ENCODE assay signal across 1 cellular context in the genomic region with DNA sequence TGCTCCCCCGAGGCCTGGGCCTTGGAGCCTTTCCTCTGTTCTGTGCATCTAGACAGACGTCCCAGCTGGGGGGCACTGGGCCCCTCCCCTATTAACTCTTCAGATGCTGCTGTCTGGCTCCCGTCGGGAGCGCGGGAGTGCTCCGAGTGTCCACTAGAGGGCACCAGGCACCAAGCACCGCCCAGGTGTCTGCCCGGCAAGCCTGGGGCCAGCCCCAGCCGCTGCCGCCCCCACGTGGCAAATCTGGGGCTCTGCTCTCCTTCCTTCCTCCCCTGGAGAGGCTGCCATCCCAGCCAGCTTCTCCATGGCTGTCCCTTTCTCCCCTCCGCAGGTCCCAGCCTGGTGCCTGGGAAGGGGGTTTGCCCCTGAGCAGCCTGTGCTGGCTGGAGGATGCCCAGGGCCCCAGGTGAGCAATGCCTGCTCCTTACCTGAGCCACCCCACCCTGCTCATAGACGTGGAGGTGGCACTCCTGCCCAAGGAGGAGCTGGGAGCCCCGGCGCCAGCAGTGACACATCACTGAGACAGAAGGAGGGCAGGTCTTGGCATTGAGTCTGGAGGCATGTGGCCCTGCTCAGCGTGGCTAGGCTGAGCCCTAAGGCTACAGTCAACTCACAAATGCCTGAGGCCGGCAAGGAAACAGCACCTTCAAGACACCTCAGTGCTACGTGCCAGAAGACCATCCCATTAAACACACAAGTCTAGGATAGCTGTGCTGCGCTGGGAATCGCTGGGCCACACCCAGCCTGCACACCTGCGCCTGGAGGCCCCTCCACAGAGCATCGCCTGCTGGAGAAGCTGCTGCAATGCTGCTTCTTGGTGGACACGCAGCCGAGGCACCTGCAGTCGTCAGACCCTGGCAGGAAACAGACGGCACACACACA.
A peak's percentile ranks its signal among the peaks of the same experiment; 100 is the strongest.
TF ChIP-seq lines count a peak whose summit lies in the region.

No MANE protein-coding gene starts in this region.

TF ChIP-seq in HepG2, 621 proteins besides CTCF, POLR2A, EP300 and RAD21 (continued from another document and continues in another):
- peak; percentile 64; the same call in 1 of the 2 replicates for TF ChIP-seq TFE3 (CRISPR knock-in tag; IDR thresholded peaks at IDR 0.05)
- TF ChIP-seq HCFC1 (IDR thresholded peaks at IDR 0.05; ENCODE audit: low read depth, low read length): peak; percentile 21; the same call in 1 of the 2 replicates
- TF ChIP-seq, protein P1, sequence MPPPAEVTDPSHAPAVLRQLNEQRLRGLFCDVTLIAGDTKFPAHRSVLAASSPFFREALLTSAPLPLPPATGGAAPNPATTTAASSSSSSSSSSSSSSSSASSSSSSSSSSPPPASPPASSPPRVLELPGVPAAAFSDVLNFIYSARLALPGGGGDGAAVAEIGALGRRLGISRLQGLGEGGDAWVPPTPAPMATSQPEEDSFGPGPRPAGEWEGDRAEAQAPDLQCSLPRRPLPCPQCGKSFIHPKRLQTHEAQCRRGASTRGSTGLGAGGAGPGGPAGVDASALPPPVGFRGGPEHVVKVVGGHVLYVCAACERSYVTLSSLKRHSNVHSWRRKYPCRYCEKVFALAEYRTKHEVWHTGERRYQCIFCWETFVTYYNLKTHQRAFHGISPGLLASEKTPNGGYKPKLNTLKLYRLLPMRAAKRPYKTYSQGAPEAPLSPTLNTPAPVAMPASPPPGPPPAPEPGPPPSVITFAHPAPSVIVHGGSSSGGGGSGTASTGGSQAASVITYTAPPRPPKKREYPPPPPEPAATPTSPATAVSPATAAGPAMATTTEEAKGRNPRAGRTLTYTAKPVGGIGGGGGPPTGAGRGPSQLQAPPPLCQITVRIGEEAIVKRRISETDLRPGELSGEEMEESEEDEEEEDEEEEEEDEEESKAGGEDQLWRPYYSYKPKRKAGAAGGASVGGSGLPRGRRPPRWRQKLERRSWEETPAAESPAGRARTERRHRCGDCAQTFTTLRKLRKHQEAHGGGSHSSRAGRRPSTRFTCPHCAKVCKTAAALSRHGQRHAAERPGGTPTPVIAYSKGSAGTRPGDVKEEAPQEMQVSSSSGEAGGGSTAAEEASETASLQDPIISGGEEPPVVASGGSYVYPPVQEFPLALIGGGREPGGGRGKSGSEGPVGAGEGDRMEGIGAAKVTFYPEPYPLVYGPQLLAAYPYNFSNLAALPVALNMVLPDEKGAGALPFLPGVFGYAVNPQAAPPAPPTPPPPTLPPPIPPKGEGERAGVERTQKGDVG (CRISPR knock-in tag; IDR thresholded peaks at IDR 0.05; ENCODE audit: borderline replicate concordance): 0 out of 2 replicates have a peak, but pooled peaks have one; percentile 15
- TF ChIP-seq ZSCAN9 (CRISPR knock-in tag; IDR thresholded peaks at IDR 0.05; ENCODE audit: borderline replicate concordance): 0 out of 2 replicates have a peak, but pooled peaks have one; percentile 70
- peak; percentile 33; the same call in 1 of the 2 replicates for TF ChIP-seq ZNF362 (CRISPR knock-in tag; IDR thresholded peaks at IDR 0.05; ENCODE audit: borderline replicate concordance)
- TF ChIP-seq ZNF580 (CRISPR knock-in tag; IDR thresholded peaks at IDR 0.05; ENCODE audit: borderline replicate concordance, low read depth): peak; percentile 97; the same call in 1 of the 2 replicates
- TF ChIP-seq ZNF605 (CRISPR knock-in tag; IDR thresholded peaks at IDR 0.05): no peak
- no peak; the same call in 1 of the 2 replicates for TF ChIP-seq ZBTB38 (CRISPR knock-in tag; IDR thresholded peaks at IDR 0.05)
- TF ChIP-seq ZNF557 (CRISPR knock-in tag; IDR thresholded peaks at IDR 0.05): no peak
- TF ChIP-seq U2AF1 (optimal IDR thresholded peaks at IDR 0.05; ENCODE audit: low read depth, low read length): peak; percentile 85
- peak; percentile 70; the same call in 1 of the 3 replicates for TF ChIP-seq MXI1 (IDR thresholded peaks at IDR 0.05; ENCODE audit: borderline replicate concordance, low read depth, low read length)
- TF ChIP-seq EEA1 (CRISPR knock-in tag; IDR thresholded peaks at IDR 0.05; ENCODE audit: borderline replicate concordance): peak; percentile 47; the same call in 1 of the 2 replicates
- TF ChIP-seq CAMTA2 (CRISPR knock-in tag; IDR thresholded peaks at IDR 0.05; ENCODE audit: borderline replicate concordance): no peak
- TF ChIP-seq, protein P2, sequence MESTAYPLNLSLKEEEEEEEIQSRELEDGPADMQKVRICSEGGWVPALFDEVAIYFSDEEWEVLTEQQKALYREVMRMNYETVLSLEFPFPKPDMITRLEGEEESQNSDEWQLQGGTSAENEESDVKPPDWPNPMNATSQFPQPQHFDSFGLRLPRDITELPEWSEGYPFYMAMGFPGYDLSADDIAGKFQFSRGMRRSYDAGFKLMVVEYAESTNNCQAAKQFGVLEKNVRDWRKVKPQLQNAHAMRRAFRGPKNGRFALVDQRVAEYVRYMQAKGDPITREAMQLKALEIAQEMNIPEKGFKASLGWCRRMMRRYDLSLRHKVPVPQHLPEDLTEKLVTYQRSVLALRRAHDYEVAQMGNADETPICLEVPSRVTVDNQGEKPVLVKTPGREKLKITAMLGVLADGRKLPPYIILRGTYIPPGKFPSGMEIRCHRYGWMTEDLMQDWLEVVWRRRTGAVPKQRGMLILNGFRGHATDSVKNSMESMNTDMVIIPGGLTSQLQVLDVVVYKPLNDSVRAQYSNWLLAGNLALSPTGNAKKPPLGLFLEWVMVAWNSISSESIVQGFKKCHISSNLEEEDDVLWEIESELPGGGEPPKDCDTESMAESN (CRISPR knock-in tag; conservative IDR thresholded peaks at IDR 0.05): peak; percentile 73; the same call in 1 of the 2 replicates
- TF ChIP-seq FOXK2 (IDR thresholded peaks at IDR 0.05): no peak
- TF ChIP-seq AGO1 (IDR thresholded peaks at IDR 0.05; ENCODE audit: low read depth, low read length, poor library complexity, severe bottlenecking): peak; percentile 71
- TF ChIP-seq MEIS2 (CRISPR knock-in tag; IDR thresholded peaks at IDR 0.05): peak; percentile 73; the same call in 1 of the 2 replicates
- TF ChIP-seq ZNF407 (CRISPR knock-in tag; IDR thresholded peaks at IDR 0.05; ENCODE audit: not compliant biosample characterization): no peak
- peak; percentile 87 for TF ChIP-seq PCBP1 (IDR thresholded peaks at IDR 0.05; ENCODE audit: borderline replicate concordance, low read depth, low read length)
- TF ChIP-seq ZNF558 (CRISPR knock-in tag; IDR thresholded peaks at IDR 0.05; ENCODE audit: borderline replicate concordance): no peak
- TF ChIP-seq, protein P3, sequence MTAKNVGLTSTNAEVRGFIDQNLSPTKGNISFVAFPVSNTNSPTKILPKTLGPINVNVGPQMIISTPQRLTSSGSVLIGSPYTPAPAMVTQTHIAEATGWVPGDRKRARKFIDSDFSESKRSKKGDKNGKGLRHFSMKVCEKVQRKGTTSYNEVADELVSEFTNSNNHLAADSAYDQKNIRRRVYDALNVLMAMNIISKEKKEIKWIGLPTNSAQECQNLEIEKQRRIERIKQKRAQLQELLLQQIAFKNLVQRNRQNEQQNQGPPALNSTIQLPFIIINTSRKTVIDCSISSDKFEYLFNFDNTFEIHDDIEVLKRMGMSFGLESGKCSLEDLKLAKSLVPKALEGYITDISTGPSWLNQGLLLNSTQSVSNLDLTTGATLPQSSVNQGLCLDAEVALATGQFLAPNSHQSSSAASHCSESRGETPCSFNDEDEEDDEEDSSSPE (CRISPR knock-in tag; IDR thresholded peaks at IDR 0.05): peak; percentile 73
- peak; percentile 92 for TF ChIP-seq BORCS8-MEF2B (CRISPR knock-in tag; IDR thresholded peaks at IDR 0.05)
- no peak for TF ChIP-seq SMAD9 (CRISPR knock-in tag; IDR thresholded peaks at IDR 0.05)
- TF ChIP-seq MYNN (CRISPR knock-in tag; IDR thresholded peaks at IDR 0.05; ENCODE audit: low read depth): peak; percentile 92; the same call in 1 of the 2 replicates
- TF ChIP-seq SOX13 (IDR thresholded peaks at IDR 0.05): no peak
- TF ChIP-seq SOX13 (CRISPR knock-in tag; conservative IDR thresholded peaks at IDR 0.05 in 1 of 2, IDR thresholded peaks at IDR 0.05 in 1 of 2): peak in 1 of 2 experiments; percentile 40; a peak in 1 of 4 replicates
- TF ChIP-seq SRSF4 (IDR thresholded peaks at IDR 0.05; ENCODE audit: low read depth, low read length, poor library complexity, severe bottlenecking): no peak
- TF ChIP-seq, protein P4, sequence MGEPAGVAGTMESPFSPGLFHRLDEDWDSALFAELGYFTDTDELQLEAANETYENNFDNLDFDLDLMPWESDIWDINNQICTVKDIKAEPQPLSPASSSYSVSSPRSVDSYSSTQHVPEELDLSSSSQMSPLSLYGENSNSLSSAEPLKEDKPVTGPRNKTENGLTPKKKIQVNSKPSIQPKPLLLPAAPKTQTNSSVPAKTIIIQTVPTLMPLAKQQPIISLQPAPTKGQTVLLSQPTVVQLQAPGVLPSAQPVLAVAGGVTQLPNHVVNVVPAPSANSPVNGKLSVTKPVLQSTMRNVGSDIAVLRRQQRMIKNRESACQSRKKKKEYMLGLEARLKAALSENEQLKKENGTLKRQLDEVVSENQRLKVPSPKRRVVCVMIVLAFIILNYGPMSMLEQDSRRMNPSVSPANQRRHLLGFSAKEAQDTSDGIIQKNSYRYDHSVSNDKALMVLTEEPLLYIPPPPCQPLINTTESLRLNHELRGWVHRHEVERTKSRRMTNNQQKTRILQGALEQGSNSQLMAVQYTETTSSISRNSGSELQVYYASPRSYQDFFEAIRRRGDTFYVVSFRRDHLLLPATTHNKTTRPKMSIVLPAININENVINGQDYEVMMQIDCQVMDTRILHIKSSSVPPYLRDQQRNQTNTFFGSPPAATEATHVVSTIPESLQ (CRISPR knock-in tag; conservative IDR thresholded peaks at IDR 0.05): 0 out of 2 replicates have a peak, but pooled peaks have one; percentile 80
- no peak for TF ChIP-seq RBAK (CRISPR knock-in tag; IDR thresholded peaks at IDR 0.05)
- 0 out of 2 replicates have a peak, but pooled peaks have one; percentile 49 for TF ChIP-seq ZNF747 (CRISPR knock-in tag; IDR thresholded peaks at IDR 0.05; ENCODE audit: borderline replicate concordance)
- peak; percentile 27; the same call in 1 of the 2 replicates for TF ChIP-seq SIX1 (CRISPR knock-in tag; IDR thresholded peaks at IDR 0.05; ENCODE audit: borderline replicate concordance)
- 0 out of 2 replicates have a peak, but pooled peaks have one; percentile 29 for TF ChIP-seq KDM1A (CRISPR knock-in tag; IDR thresholded peaks at IDR 0.05)
